In the genomic region with DNA sequence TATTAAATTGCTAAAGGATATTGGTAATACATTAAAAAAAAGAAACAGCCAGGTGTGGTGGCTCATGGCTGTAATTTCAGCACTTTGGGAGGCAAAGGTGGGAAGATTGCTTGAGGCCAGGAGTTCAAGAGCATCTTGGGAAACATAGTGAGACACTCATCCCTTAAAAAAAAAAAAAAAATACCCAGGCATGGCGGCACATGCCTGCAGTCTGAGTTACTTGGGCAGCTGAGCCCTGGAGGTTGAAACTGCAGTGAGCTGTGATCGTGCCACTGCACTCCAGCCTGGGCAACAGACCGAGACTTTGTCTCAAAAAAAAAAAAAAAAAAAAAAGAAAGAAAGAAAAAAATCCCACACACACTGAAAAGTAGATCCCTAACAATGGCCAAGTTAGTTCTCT, we compare ENCODE assay signal across 28 cellular contexts. TPM values are rescaled to one million over a fixed set of nuclear protein-coding genes. Genes with fewer than 3 reads are reported as not detected.
"Had no signal": no experiment of that assay in that cellular context is flagged by ENCODE, and none has a peak within 500 bp of the region (broad histone marks: within the 10 kb centered on the region; RNA-seq: fewer than 3 reads in every experiment).

No MANE protein-coding gene starts in this region.

- H3K4me1 ChIP-seq: heart left ventricle, left ventricle myocardium inferior, uterus had no signal

- ATAC-seq: heart left ventricle; sciatic nerve; stimulated activated memory B cell treated with anti-CD40 and anti-IgM and Interleukin-4, amounts not matched to agents 10 μg/mL and 1 μg/mL and 100 μg/mL, for 72 hours; stimulated activated naive CD8-positive, alpha-beta T cell treated with anti-CD3 and anti-CD28 coated beads, Interleukin-15, amount 100 ng/mL, for 72 hours; T-helper 17 cell had no signal

- H3K27me3 ChIP-seq: heart left ventricle, neutrophil, uterus had no signal

- H3K4me3 ChIP-seq: heart left ventricle, left ventricle myocardium inferior, lung, uterus had no signal

- H3K27ac ChIP-seq: heart left ventricle, left ventricle myocardium inferior, neutrophil, uterus had no signal

- H3K9me3 ChIP-seq: heart left ventricle, left ventricle myocardium inferior, neutrophil, uterus had no signal

- H3K36me3 ChIP-seq: heart left ventricle, left ventricle myocardium inferior, neutrophil, uterus had no signal

- DNase-seq: activated CD4-positive, alpha-beta memory T cell treated with anti-CD3 and anti-CD28 coated beads for 36 hours; activated CD4-positive, alpha-beta T cell treated with anti-CD3 and anti-CD28 coated beads, Interleukin-2, amount 10 ng/mL, durations not matched to agents 24 days and 14 days; activated CD4-positive, CD25-positive, alpha-beta regulatory T cell treated with anti-CD3 and anti-CD28 coated beads, Interleukin-2, amount 50 U/mL, for 72 hours; activated CD8-positive, alpha-beta memory T cell treated with anti-CD3 and anti-CD28 coated beads, Interleukin-2, amount 50 U/mL, for 48 hours; activated gamma-delta T cell; activated naive CD4-positive, alpha-beta T cell treated with anti-CD3 and anti-CD28 coated beads, Interleukin-2, amount 10 ng/mL, durations not matched to agents 7 days and 5 days; activated naive CD8-positive, alpha-beta T cell treated with anti-CD3 and anti-CD28 coated beads, Interleukin-2, amount 10 ng/mL, durations not matched to agents 7 days and 5 days; activated T-cell treated with anti-CD3 and anti-CD28 coated beads, Interleukin-2, amount 50 U/mL, for 24 hours; central memory CD4-positive, alpha-beta T cell; heart left ventricle; left ventricle myocardium inferior; naive B cell; nephron progenitor cell; retina; small intestine; stimulated activated CD4-positive, alpha-beta T cell treated with anti-CD3 and anti-CD28 coated beads, Interleukin-4, amount 100 ng/mL, for 24 hours; stimulated activated CD8-positive, alpha-beta memory T cell treated with anti-CD3 and anti-CD28 coated beads, Interleukin-4, amount 100 ng/mL, for 48 hours; stimulated activated naive CD8-positive, alpha-beta T cell treated with anti-CD3 and anti-CD28 coated beads, Interleukin-15, amount 100 ng/mL, for 72 hours; substantia nigra; T-helper 17 cell; T1000; uterus had no signal

RNA-seq across cellular contexts. Expression of a gene that starts 59.7 kb away (rescaled TPM):
- total RNA-seq: activated CD4-positive, alpha-beta T cell treated with anti-CD3 and anti-CD28 coated beads, Interleukin-2, amount 10 ng/mL, durations not matched to agents 24 days and 14 days; endothelial cell of umbilical vein; osteocyte had no signal
- polyA plus RNA-seq: endothelial cell of umbilical vein had no signal
